In genomic region chr5:485113-485942, GRCh38 we compare ENCODE assay signal across 15 cellular contexts.
"Had no signal": no experiment of that assay in that cellular context is flagged by ENCODE, and none has a peak within 500 bp of the region (broad histone marks: within the 10 kb centered on the region; RNA-seq: fewer than 3 reads in every experiment).

No MANE protein-coding gene starts in this region.

- H3K4me3 ChIP-seq: adrenal gland, hepatocyte, left lung had no signal

- DNase-seq: activated CD4-positive, alpha-beta T cell treated with anti-CD3 and anti-CD28 coated beads for 1 hour; activated naive CD4-positive, alpha-beta T cell treated with anti-CD3 and anti-CD28 coated beads, Interleukin-2, amount 50 U/mL, for 16 hours; activated T-cell treated with anti-CD3 and anti-CD28 coated beads, Interleukin-2, amount 50 U/mL, for 24 hours; adrenal gland; kidney; left lung; mammary epithelial cell; stimulated activated CD4-positive, alpha-beta T cell treated with anti-CD3 and anti-CD28 coated beads, Interleukin-4, amount 100 ng/mL, for 24 hours; stimulated activated naive CD4-positive, alpha-beta T cell treated with Interleukin-2 at 50 U/mL for 16 hours; T1000; trophoblast cell had no signal

- H3K27me3 ChIP-seq: hepatocyte had no signal

- H3K27ac ChIP-seq: adrenal gland, hepatocyte, left lung, neutrophil, VCaP had no signal

- H3K9me3 Mint-ChIP-seq: activated CD4-positive, alpha-beta memory T cell treated with anti-CD3 and anti-CD28 coated beads for 36 hours; activated T-cell treated with anti-CD3 and anti-CD28 coated beads, Interleukin-2, amount 50 U/mL, for 24 hours had no signal

- H2AFZ ChIP-seq: hepatocyte had no signal

- ATAC-seq: left lung had no signal

- H3K27ac Mint-ChIP-seq: activated CD4-positive, alpha-beta memory T cell treated with anti-CD3 and anti-CD28 coated beads for 36 hours; activated T-cell treated with anti-CD3 and anti-CD28 coated beads, Interleukin-2, amount 50 U/mL, for 24 hours had no signal

- H3K79me2 ChIP-seq: hepatocyte had no signal

- H3K36me3 ChIP-seq: adrenal gland, left lung, neutrophil had no signal

- H3K9me3 ChIP-seq: adrenal gland, left lung, neutrophil had no signal

- H3K36me3 Mint-ChIP-seq: activated CD4-positive, alpha-beta memory T cell treated with anti-CD3 and anti-CD28 coated beads for 36 hours had no signal

- H3K4me2 ChIP-seq: hepatocyte had no signal

- H3K4me1 ChIP-seq: adrenal gland, left lung had no signal

- H3K4me3 Mint-ChIP-seq: activated CD4-positive, alpha-beta memory T cell treated with anti-CD3 and anti-CD28 coated beads for 36 hours; activated T-cell treated with anti-CD3 and anti-CD28 coated beads, Interleukin-2, amount 50 U/mL, for 24 hours had no signal
